Comparison of ENCODE assay signal across 7 cellular contexts in genomic region chr6:60935970-60936369, GRCh38.
DNase-seq lines count a peak whose midpoint lies in the region; ATAC-seq, FAIRE-seq and TF ChIP-seq lines count a peak whose summit lies in the region.
"Not testable (repeated sequence)": the region's sequence is repeated elsewhere in the genome, so short reads cannot be mapped to it uniquely, and the experiment has no call there.

No MANE protein-coding gene starts in this region.

- H3K27ac Mint-ChIP-seq in endodermal cell: not testable (repeated sequence)

- not testable (repeated sequence) for DNase-seq in DND-41; PC-3; endodermal cell; HepG2 (ENCODE audit: low spot score)

- not testable (repeated sequence) for H3K9me2 ChIP-seq in PC-3 (replicated peaks; ENCODE audit: low read length)

- not testable (repeated sequence) for H3K9ac ChIP-seq in DND-41 (ENCODE audit: low read depth, low read length); PC-3 (ENCODE audit: low read length); endodermal cell (ENCODE audit: extremely low read depth, low read length, poor library complexity, severe bottlenecking); HepG2 (ENCODE audit: insufficient read depth, low read depth, low read length)

- CTCF ChIA-PET in PC-3 (lab: Charles Lee); HepG2 (lab: Yijun Ruan, JAX; ENCODE audit: low intra/inter-chr PET ratio, low total read pairs): not testable (repeated sequence)

- H3K27ac ChIP-seq in DND-41 (ENCODE audit: low read length); PC-3 (ENCODE audit: low read length); endodermal cell (ENCODE audit: low read depth, low read length); HepG2 (ENCODE audit: extremely low read length, insufficient read depth, low read length): not testable (repeated sequence)

- H3K9me3 ChIP-seq in DND-41 (ENCODE audit: insufficient read depth, low read length, severe bottlenecking); PC-3 (ENCODE audit: low read length); endodermal cell (ENCODE audit: control insufficient read depth, low read length): not testable (repeated sequence)
- peaks cover 20% of the 10 kb centered on the region for H3K9me3 ChIP-seq in HepG2 (ENCODE audit: low read length)

- not testable (repeated sequence) for TF ChIP-seq RAD21 in HepG2 (CRISPR knock-in tag; IDR thresholded peaks at IDR 0.05)

- H3K79me2 ChIP-seq in DND-41 (ENCODE audit: insufficient read depth, low read length); PC-3 (ENCODE audit: low read length); HepG2 (ENCODE audit: insufficient read depth, low read length): not testable (repeated sequence)

- H3K27me3 Mint-ChIP-seq in endodermal cell (ENCODE audit: insufficient read depth): not testable (repeated sequence)

- not testable (repeated sequence) for TF ChIP-seq POLR2A in HepG2 (IDR thresholded peaks at IDR 0.05; ENCODE audit: insufficient read depth in 1 of 2, low read depth in 2 of 2, low read length in 2 of 2)

- POLR2A ChIA-PET in PC-3 (lab: Charles Lee; ENCODE audit: unreplicated experiment); HepG2 (lab: Yijun Ruan, JAX): not testable (repeated sequence)

- in situ Hi-C loops in HepG2 (cut with HindIII; ENCODE audit: extremely low pct_ligation_motif_present, low pct_unique_long_range_greater_than_20kb): not testable (repeated sequence)

- peak; percentile 45; the same call in 1 of the 3 replicates for ATAC-seq in DND-41 (ENCODE audit: insufficient read depth, low read depth)
- peak; percentile 58 for ATAC-seq in GM21529 (IDR thresholded peaks at IDR 0.05; ENCODE audit: unreplicated experiment)
- ATAC-seq in HG02642 (IDR thresholded peaks at IDR 0.05; ENCODE audit: poor library complexity, unreplicated experiment): peak; percentile 63
- ATAC-seq in HG03342 (IDR thresholded peaks at IDR 0.05; ENCODE audit: unreplicated experiment): peak; percentile 70
- ATAC-seq in PC-3: peak; percentile 60
- ATAC-seq in HepG2: peak; percentile 67

- FAIRE-seq in HepG2 (lab: Jason Lieb, UNC): not testable (repeated sequence)

- no CpG with 5 or more reads among the region's 1 CpG for WGBS in endodermal cell (ENCODE audit: insufficient coverage in 1 of 2, insufficient read length in 1 of 2), 2 experiments
- WGBS in HepG2 (ENCODE audit: low lambda C conversion rate): 42% methylated on average over 1 of the region's 1 CpG

- not testable (repeated sequence) for H3K36me3 ChIP-seq in DND-41 (ENCODE audit: insufficient read depth, low read length); PC-3 (ENCODE audit: low read depth, low read length); endodermal cell (ENCODE audit: control insufficient read depth, insufficient read depth, low read length); HepG2 (replicated peaks in 1 of 2; ENCODE audit: control insufficient read depth in 1 of 2, insufficient read depth in 2 of 2, low read length in 2 of 2)

- H3K4me1 Mint-ChIP-seq in endodermal cell: not testable (repeated sequence)

- not testable (repeated sequence) for BruUV-seq in PC-3 (replicated peaks; lab: Mats Ljungman, UMichigan); HepG2 (replicated peaks; lab: Mats Ljungman, UMichigan)

- TF ChIP-seq EP300 in HepG2 (IDR thresholded peaks at IDR 0.05; ENCODE audit: low read depth in 2 of 2, low read length in 2 of 2); HepG2 (CRISPR knock-in tag; IDR thresholded peaks at IDR 0.05; ENCODE audit: borderline replicate concordance): not testable (repeated sequence)

- intact Hi-C loops in PC-3 (cut with micrococcal nuclease); HepG2 (cut with micrococcal nuclease; ENCODE audit: unreplicated experiment): not testable (repeated sequence)

- not testable (repeated sequence) for H3K36me3 Mint-ChIP-seq in endodermal cell (ENCODE audit: low read depth)

- H3K4me1 ChIP-seq in DND-41 (ENCODE audit: insufficient read depth, low read length); PC-3 (ENCODE audit: insufficient read depth, low read length); endodermal cell (ENCODE audit: control insufficient read depth, insufficient read depth, low read length); HepG2 (ENCODE audit: insufficient read depth, low read length): not testable (repeated sequence)

- not testable (repeated sequence) for H4K20me1 ChIP-seq in DND-41 (ENCODE audit: insufficient read depth, low read length); PC-3 (ENCODE audit: low read length); HepG2 (ENCODE audit: insufficient read depth, low read length)

- H3K4me2 ChIP-seq in DND-41 (ENCODE audit: insufficient read depth, low read length); PC-3 (ENCODE audit: low read length); HepG2 (ENCODE audit: low read depth, low read length): not testable (repeated sequence)

- TF ChIP-seq CTCF in DND-41 (IDR thresholded peaks at IDR 0.05; ENCODE audit: borderline replicate concordance, extremely low read depth, low read length, poor library complexity, severe bottlenecking); PC-3 (conservative IDR thresholded peaks at IDR 0.05; ENCODE audit: low read depth, low read length); HepG2 (CRISPR knock-in tag; IDR thresholded peaks at IDR 0.05): not testable (repeated sequence)
- peak; percentile 47 for TF ChIP-seq CTCF in endodermal cell (conservative IDR thresholded peaks at IDR 0.05)

- H2AFZ ChIP-seq in DND-41 (ENCODE audit: low read depth, low read length); PC-3 (ENCODE audit: low read length); HepG2 (ENCODE audit: low read length): not testable (repeated sequence)

- not testable (repeated sequence) for H3K4me3 ChIP-seq in DND-41 (ENCODE audit: low read depth in 1 of 2, low read length in 2 of 2); PC-3 (ENCODE audit: low read length); endodermal cell (ENCODE audit: low read length); HepG2 (replicated peaks in 1 of 3; ENCODE audit: insufficient read depth in 1 of 3, low read depth in 2 of 3, low read length in 3 of 3)

- H3K9me3 Mint-ChIP-seq in endodermal cell: not testable (repeated sequence)

- not testable (repeated sequence) for H3K27me3 ChIP-seq in DND-41 (ENCODE audit: insufficient read depth, low read length, poor library complexity); PC-3 (ENCODE audit: low read length); endodermal cell (ENCODE audit: control insufficient read depth, insufficient read depth, low read length, poor library complexity, severe bottlenecking); HepG2 (ENCODE audit: control insufficient read depth in 1 of 2, insufficient read depth in 2 of 2, low read length in 2 of 2)

- not testable (repeated sequence) for H3K4me3 Mint-ChIP-seq in endodermal cell

- H3F3A ChIP-seq in PC-3 (ENCODE audit: low read length, unreplicated experiment): not testable (repeated sequence)
